ENCODE assay signal across 12 cellular contexts in the genomic region with DNA sequence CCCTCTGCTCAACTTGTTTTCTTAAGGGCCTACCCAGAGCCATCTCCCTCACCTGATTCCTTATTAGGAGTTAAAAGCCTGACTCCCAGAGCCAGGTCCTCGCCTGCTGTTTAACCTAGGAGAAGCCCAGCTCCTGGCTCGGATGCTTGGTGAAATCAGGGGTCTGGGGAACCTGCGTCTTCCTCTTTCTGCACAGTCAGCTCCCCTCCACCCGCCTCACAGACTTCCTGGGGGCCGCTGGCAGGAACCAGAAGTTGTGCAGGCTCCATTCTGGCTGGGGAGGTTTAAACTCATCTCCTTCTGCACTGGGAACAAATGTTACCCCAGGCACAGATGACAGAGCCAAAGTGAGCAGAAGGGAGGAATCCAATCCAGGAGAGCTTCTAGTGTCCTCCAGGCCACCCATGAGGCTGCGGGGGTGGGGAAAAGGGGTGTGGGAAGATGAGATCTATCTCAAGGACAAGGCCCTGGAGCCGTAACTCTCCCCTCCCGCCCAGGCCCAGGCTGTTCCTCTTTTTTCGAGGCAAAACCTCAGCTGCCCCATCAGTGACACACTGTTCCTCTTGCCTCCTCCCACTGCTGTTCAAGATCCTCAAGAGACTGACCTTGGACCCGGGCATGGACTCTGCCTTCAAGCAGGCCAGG. TPM values are rescaled to one million over a fixed set of nuclear protein-coding genes. Genes with fewer than 3 reads are reported as not detected.
DNase-seq lines count a peak whose midpoint lies in the region; ATAC-seq and TF ChIP-seq lines count a peak whose summit lies in the region.
"Had no signal": no experiment of that assay in that cellular context is flagged by ENCODE, and none has a peak within 500 bp of the region (broad histone marks: within the 10 kb centered on the region; RNA-seq: fewer than 3 reads in every experiment).

No MANE protein-coding gene starts in this region.

- no peaks in the 10 kb centered on the region for H3K9me3 Mint-ChIP-seq in natural killer cell
- H3K9me3 Mint-ChIP-seq in natural killer cell treated with Interleukin-12 subunit alpha and Interleukin-12 subunit beta and Interleukin-15 and Interleukin-18, amount 100 ng/mL, for 72 hours, result no peaks in the 10 kb centered on the region
- H3K9me3 Mint-ChIP-seq in nephron, result no peaks in the 10 kb centered on the region
- H3K9me3 Mint-ChIP-seq in WTC11, result no peaks in the 10 kb centered on the region
- H3K9me3 Mint-ChIP-seq: activated CD8-positive, alpha-beta T cell treated with anti-CD3 and anti-CD28 coated beads for 36 hours had no signal

- H3K4me1 Mint-ChIP-seq in natural killer cell (no peaks in the 10 kb centered on the region), nephron (peaks cover 74% of the 10 kb centered on the region), WTC11 (peaks cover 60% of the 10 kb centered on the region)
- H3K4me1 Mint-ChIP-seq in natural killer cell treated with Interleukin-12 subunit alpha and Interleukin-12 subunit beta and Interleukin-15 and Interleukin-18, amount 100 ng/mL, for 72 hours (ENCODE audit: low read depth in 2 of 2), result no peaks in the 10 kb centered on the region

- peak; percentile 36 to 62 (median 44) for ATAC-seq in natural killer cell
- ATAC-seq in natural killer cell treated with Interleukin-12 subunit alpha and Interleukin-12 subunit beta and Interleukin-15 and Interleukin-18, amount 100 ng/mL, for 72 hours, result no peak
- peak; percentile 23 for ATAC-seq in gastroesophageal sphincter
- ATAC-seq in WTC11, result no peak
- ATAC-seq: activated CD8-positive, alpha-beta T cell treated with anti-CD3 and anti-CD28 coated beads for 36 hours had no signal

- TF ChIP-seq POLR2A in gastroesophageal sphincter (IDR thresholded peaks at IDR 0.05), result no peak

- TF ChIP-seq EP300 in gastroesophageal sphincter (IDR thresholded peaks at IDR 0.05), result no peak

- H3K36me3 ChIP-seq in gastroesophageal sphincter, result no peaks in the 10 kb centered on the region

- H3K27me3 ChIP-seq in gastroesophageal sphincter, result no peaks in the 10 kb centered on the region

- H3K4me3 ChIP-seq in gastroesophageal sphincter, result no peak overlapping the region

- DNase-seq in natural killer cell (no peak), kidney glomerular epithelial cell (lab: John Stamatoyannopoulos, UW) (no peak), WTC11 (ENCODE audit: low spot score) (no peak), glomerular visceral epithelial cell (ENCODE audit: extremely low spot score) (no peak), RKO (ENCODE audit: low spot score) (no peak)
- no peak for DNase-seq in natural killer cell treated with Interleukin-12 subunit alpha and Interleukin-12 subunit beta and Interleukin-15 and Interleukin-18, amount 100 ng/mL, for 72 hours (ENCODE audit: low spot score)
- DNase-seq: activated CD8-positive, alpha-beta T cell treated with anti-CD3 and anti-CD28 coated beads for 36 hours; amniotic stem cell; NCI-H2081 treated with DMSO at 0.1 percent for 48 hours had no signal

- 44 to 80% methylated on average over 1 to 4 of the region's 10 CpGs for WGBS in gastroesophageal sphincter (ENCODE audit: low coverage in 1 of 2), 2 donors

- H3K27me3 Mint-ChIP-seq in natural killer cell (ENCODE audit: low read depth in 2 of 2) (peaks cover 0 to 10% of the 10 kb centered on the region in 2 donors), nephron (ENCODE audit: low read depth) (peaks cover 33% of the 10 kb centered on the region), WTC11 (ENCODE audit: low read depth) (no peaks in the 10 kb centered on the region)
- peaks cover 12 to 14% of the 10 kb centered on the region in 2 donors for H3K27me3 Mint-ChIP-seq in natural killer cell treated with Interleukin-12 subunit alpha and Interleukin-12 subunit beta and Interleukin-15 and Interleukin-18, amount 100 ng/mL, for 72 hours

- CTCF ChIA-PET in WTC11 (lab: Charles Lee), result interaction anchor here (1.2 to 2.2 kb wide), 4 partner anchors 19 to 66 kb away, joined by 3 to 11 read pairs (median 4); no protein-coding TSS in a partner anchor

- H3K36me3 Mint-ChIP-seq in natural killer cell, result no peaks in the 10 kb centered on the region
- no peaks in the 10 kb centered on the region for H3K36me3 Mint-ChIP-seq in natural killer cell treated with Interleukin-12 subunit alpha and Interleukin-12 subunit beta and Interleukin-15 and Interleukin-18, amount 100 ng/mL, for 72 hours
- H3K36me3 Mint-ChIP-seq in nephron (ENCODE audit: low read depth), result no peaks in the 10 kb centered on the region
- H3K36me3 Mint-ChIP-seq in WTC11, result no peaks in the 10 kb centered on the region

- H3K4me3 Mint-ChIP-seq in natural killer cell (no peak overlapping the region), nephron (no peak overlapping the region), WTC11 (no peak overlapping the region)
- no peak overlapping the region for H3K4me3 Mint-ChIP-seq in natural killer cell treated with Interleukin-12 subunit alpha and Interleukin-12 subunit beta and Interleukin-15 and Interleukin-18, amount 100 ng/mL, for 72 hours
- H3K4me3 Mint-ChIP-seq: activated CD8-positive, alpha-beta T cell treated with anti-CD3 and anti-CD28 coated beads for 36 hours had no signal

- H3K27ac ChIP-seq in gastroesophageal sphincter, result peak overlapping the region in 3 of 4 donors; percentile 45 to 60 (median 47)
- H3K27ac ChIP-seq: epithelial cell of prostate had no signal

- intact Hi-C loops in natural killer cell (cut with micrococcal nuclease), result no loop called here

- no peak for TF ChIP-seq CTCF in natural killer cell (IDR thresholded peaks at IDR 0.05)
- no peak for TF ChIP-seq CTCF in gastroesophageal sphincter (IDR thresholded peaks at IDR 0.05)
- no peak for TF ChIP-seq CTCF in nephron (IDR thresholded peaks at IDR 0.05; ENCODE audit: unreplicated experiment in 3 of 3)
- no peak for TF ChIP-seq CTCF in WTC11 (IDR thresholded peaks at IDR 0.05)

- peaks cover 0 to 90% (median 36%) of the 10 kb centered on the region in 3 donors for H3K4me1 ChIP-seq in gastroesophageal sphincter

- no peaks in the 10 kb centered on the region for H3K9me3 ChIP-seq in gastroesophageal sphincter

- POLR2A ChIA-PET in WTC11 (lab: Charles Lee), result interaction anchor here (1.0 kb wide), 1 partner anchor 23 kb away, joined by 4 read pairs; no protein-coding TSS in a partner anchor

- H3K27ac Mint-ChIP-seq in natural killer cell (peak overlapping the region in 1 of 2 donors; percentile 40), nephron (peak overlapping the region; percentile 40 to 76 (median 73)), WTC11 (no peak overlapping the region)
- H3K27ac Mint-ChIP-seq in natural killer cell treated with Interleukin-12 subunit alpha and Interleukin-12 subunit beta and Interleukin-15 and Interleukin-18, amount 100 ng/mL, for 72 hours, result no peak overlapping the region
- H3K27ac Mint-ChIP-seq: activated CD8-positive, alpha-beta T cell treated with anti-CD3 and anti-CD28 coated beads for 36 hours had no signal

TF ChIP-seq in WTC11, 78 proteins besides CTCF, POLR2A, EP300 and RAD21:
- TF ChIP-seq ZNF121 (CRISPR knock-in tag; IDR thresholded peaks at IDR 0.05) (no peak), ZBTB21 (CRISPR knock-in tag; IDR thresholded peaks at IDR 0.05; ENCODE audit: borderline replicate concordance) (no peak), ZSCAN18 (CRISPR knock-in tag; IDR thresholded peaks at IDR 0.05) (no peak), NFE2L1 (CRISPR knock-in tag; IDR thresholded peaks at IDR 0.05) (no peak), ZNF281 (CRISPR knock-in tag; IDR thresholded peaks at IDR 0.05) (no peak), ZNF263 (CRISPR knock-in tag; IDR thresholded peaks at IDR 0.05; ENCODE audit: low read depth) (no peak)

RNA-seq across cellular contexts. Expression of gene KCNMB1, which starts 31.2 kb away (rescaled TPM):
- total RNA-seq in natural killer cell (under 1 TPM; 0.23 to 0.48 (median 0.35) TPM), gastroesophageal sphincter (10 to 100 TPM; 38.0 to 78.3 (median 66.6) TPM), WTC11 (2021) (0.16 to 0.24 TPM (median 0.21 TPM) in 3 replicates)
- total RNA-seq in natural killer cell treated with Interleukin-12 subunit alpha and Interleukin-12 subunit beta and Interleukin-15 and Interleukin-18, amount 100 ng/mL, for 72 hours, result not detected
- total RNA-seq: activated CD8-positive, alpha-beta T cell treated with anti-CD3 and anti-CD28 coated beads for 36 hours had no signal

Comparison
In these comparisons a context has a peak if more than half of its experiments do, and no peak if none do; other contexts are left out.
1. ATAC-seq: peak in natural killer cell (3 of 3) and gastroesophageal sphincter (single experiment); none in natural killer cell treated with Interleukin-12 subunit alpha and Interleukin-12 subunit beta and Interleukin-15 and Interleukin-18, amount 100 ng/mL, for 72 hours (0 of 2) and WTC11 (single experiment).
2. H3K27ac Mint-ChIP-seq: peak in nephron (3 of 3); none in natural killer cell treated with Interleukin-12 subunit alpha and Interleukin-12 subunit beta and Interleukin-15 and Interleukin-18, amount 100 ng/mL, for 72 hours (0 of 2) and WTC11 (single experiment).
3. RNA of gene KCNMB1, which starts 31.2 kb away (total RNA-seq): 38.0 to 78.3 TPM in gastroesophageal sphincter; 0.23 to 0.48 TPM in natural killer cell, 0.16 to 0.24 TPM in WTC11 and not detected in natural killer cell treated with Interleukin-12 subunit alpha and Interleukin-12 subunit beta and Interleukin-15 and Interleukin-18, amount 100 ng/mL, for 72 hours; every median in the first group is over 10 times any median in the second.